In the genomic region with DNA sequence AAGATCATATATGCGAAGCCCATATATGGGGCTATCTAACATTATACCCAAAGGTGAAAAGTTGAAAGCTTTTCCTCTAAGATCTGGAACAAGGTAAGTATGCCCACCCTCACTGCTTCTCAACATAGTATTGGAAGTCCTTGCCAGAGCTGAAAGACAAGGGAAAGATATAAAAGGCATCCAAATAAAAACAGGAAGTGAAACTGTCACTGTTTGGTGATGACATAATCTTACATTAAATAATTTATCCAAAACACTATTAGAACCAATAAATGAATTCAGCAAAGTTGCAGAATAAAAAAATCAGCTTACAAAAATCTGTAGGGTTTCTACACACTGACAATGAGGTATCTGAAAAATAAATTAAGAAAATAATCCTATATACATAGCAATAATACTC, we compare ENCODE assay signal across 19 cellular contexts.
"Had no signal": no experiment of that assay in that cellular context is flagged by ENCODE, and none has a peak within 500 bp of the region (broad histone marks: within the 10 kb centered on the region; RNA-seq: fewer than 3 reads in every experiment).

No MANE protein-coding gene starts in this region.

- H3K27ac ChIP-seq: foreskin keratinocyte, hepatocyte, parathyroid adenoma, prostate gland, right lobe of liver, tibial artery, upper lobe of left lung, uterus had no signal

- H3K9ac ChIP-seq: parathyroid adenoma had no signal

- H2AFZ ChIP-seq: hepatocyte, parathyroid adenoma had no signal

- H3K4me3 ChIP-seq: hepatocyte, lung, prostate gland, right lobe of liver, tibial artery, upper lobe of left lung, uterus had no signal

- FAIRE-seq: kidney had no signal

- ATAC-seq: foreskin keratinocyte; left cardiac atrium; left ventricle myocardium superior; right lobe of liver; stimulated activated memory B cell treated with anti-CD40 and anti-IgM and Interleukin-4, amounts not matched to agents 10 μg/mL and 1 μg/mL and 100 μg/mL, for 72 hours had no signal

- H3K27me3 ChIP-seq: right lobe of liver, upper lobe of left lung had no signal

- H3K36me3 ChIP-seq: prostate gland, right lobe of liver, tibial artery, upper lobe of left lung, uterus had no signal

- H3K79me2 ChIP-seq: hepatocyte, parathyroid adenoma had no signal

- DNase-seq: dermis blood vessel endothelial cell; erythroblast; foreskin keratinocyte; kidney; left cardiac atrium; left ventricle myocardium superior; mesendoderm; naive B cell; nephron progenitor cell; right lobe of liver; stimulated activated CD4-positive, alpha-beta T cell treated with anti-CD3 and anti-CD28 coated beads, Interleukin-4, amount 100 ng/mL, for 1 hour; tibial artery; upper lobe of left lung; uterus had no signal

- H3K9me3 ChIP-seq: prostate gland, right lobe of liver, tibial artery, upper lobe of left lung, uterus had no signal

- H3K4me2 ChIP-seq: hepatocyte had no signal

- H3K4me1 ChIP-seq: foreskin keratinocyte, parathyroid adenoma, prostate gland, right lobe of liver, tibial artery, upper lobe of left lung, uterus had no signal
